Comparison of ENCODE assay signal across 10 cellular contexts in genomic region chr3:122941233-122942206, GRCh38.
A peak's percentile ranks its signal among the peaks of the same experiment; 100 is the strongest.
DNase-seq lines count a peak whose midpoint lies in the region; ATAC-seq and TF ChIP-seq lines count a peak whose summit lies in the region.
"Had no signal": no experiment of that assay in that cellular context is flagged by ENCODE, and none has a peak within 500 bp of the region (broad histone marks: within the 10 kb centered on the region; RNA-seq: fewer than 3 reads in every experiment).

No MANE protein-coding gene starts in this region.

- H3K4me3 Mint-ChIP-seq in stimulated activated naive CD8-positive, alpha-beta T cell treated with anti-CD3 and anti-CD28 coated beads, Interleukin-15, amount 100 ng/mL, for 72 hours = no peak overlapping the region
- H3K4me3 Mint-ChIP-seq: CD4-positive, CD25-positive, alpha-beta regulatory T cell had no signal

- H3K27me3 Mint-ChIP-seq in stimulated activated naive CD8-positive, alpha-beta T cell treated with anti-CD3 and anti-CD28 coated beads, Interleukin-15, amount 100 ng/mL, for 72 hours = peaks cover 13% of the 10 kb centered on the region

- H3K4me1 Mint-ChIP-seq in stimulated activated naive CD8-positive, alpha-beta T cell treated with anti-CD3 and anti-CD28 coated beads, Interleukin-15, amount 100 ng/mL, for 72 hours = peaks cover 6% of the 10 kb centered on the region
- H3K4me1 Mint-ChIP-seq: CD4-positive, CD25-positive, alpha-beta regulatory T cell had no signal

- DNase-seq in stimulated activated naive CD8-positive, alpha-beta T cell treated with anti-CD3 and anti-CD28 coated beads, Interleukin-15, amount 100 ng/mL, for 72 hours = no peak
- DNase-seq in stimulated activated naive CD8-positive, alpha-beta T cell treated with anti-CD3 and anti-CD28 coated beads, Interleukin-15, Interleukin-2, amounts not matched to agents 100 U/mL and 50 U/mL, for 24 hours = no peak
- DNase-seq in fibroblast of peridontal ligament (ENCODE audit: extremely low read depth) = peak; percentile 2
- no peak for DNase-seq in anterior cingulate cortex (lab: John Stamatoyannopoulos, UW)
- DNase-seq: T-helper 1 cell had no signal

- peak; percentile 45 for ATAC-seq in stimulated activated naive CD8-positive, alpha-beta T cell treated with anti-CD3 and anti-CD28 coated beads, Interleukin-15, amount 100 ng/mL, for 72 hours
- ATAC-seq in stimulated activated naive CD8-positive, alpha-beta T cell treated with anti-CD3 and anti-CD28 coated beads, Interleukin-15, Interleukin-2, amounts not matched to agents 100 U/mL and 50 U/mL, for 24 hours = no peak
- peak; percentile 38; the same call in 2 of the 3 replicates for ATAC-seq in SK-N-SH treated with all-trans-retinoic acid at 6 μM for 48 hours
- no peak for ATAC-seq in HG02885 (IDR thresholded peaks at IDR 0.05; ENCODE audit: poor library complexity, unreplicated experiment)
- no peak for ATAC-seq in HG03175 (IDR thresholded peaks at IDR 0.05; ENCODE audit: unreplicated experiment)
- ATAC-seq in GM18858 (IDR thresholded peaks at IDR 0.05; ENCODE audit: unreplicated experiment) = no peak

- no peaks in the 10 kb centered on the region for H3K9me3 Mint-ChIP-seq in stimulated activated naive CD8-positive, alpha-beta T cell treated with anti-CD3 and anti-CD28 coated beads, Interleukin-15, amount 100 ng/mL, for 72 hours
- H3K9me3 Mint-ChIP-seq: CD4-positive, CD25-positive, alpha-beta regulatory T cell had no signal

- H3K27ac Mint-ChIP-seq in stimulated activated naive CD8-positive, alpha-beta T cell treated with anti-CD3 and anti-CD28 coated beads, Interleukin-15, amount 100 ng/mL, for 72 hours = no peak overlapping the region
- H3K27ac Mint-ChIP-seq: CD4-positive, CD25-positive, alpha-beta regulatory T cell had no signal

TF ChIP-seq in SK-N-SH treated with all-trans-retinoic acid at 6 μM for 48 hours, 23 proteins besides CTCF, POLR2A, EP300 and RAD21:
- TF ChIP-seq ZFP3 (CRISPR knock-in tag; IDR thresholded peaks at IDR 0.05) = no peak
- TF ChIP-seq ARNTL (CRISPR knock-in tag; IDR thresholded peaks at IDR 0.05; ENCODE audit: borderline replicate concordance, low read depth) = no peak
- no peak for TF ChIP-seq ESRRG (CRISPR knock-in tag; IDR thresholded peaks at IDR 0.05)
- no peak for TF ChIP-seq ZNF8 (CRISPR knock-in tag; IDR thresholded peaks at IDR 0.05)
- TF ChIP-seq ZNF565 (CRISPR knock-in tag; conservative IDR thresholded peaks at IDR 0.05; ENCODE audit: low read depth) = no peak
- TF ChIP-seq ZNF70 (CRISPR knock-in tag; IDR thresholded peaks at IDR 0.05) = no peak
- TF ChIP-seq POU6F1 (CRISPR knock-in tag; IDR thresholded peaks at IDR 0.05; ENCODE audit: borderline replicate concordance, low read depth) = no peak
- no peak for TF ChIP-seq TOX (CRISPR knock-in tag; IDR thresholded peaks at IDR 0.05; ENCODE audit: borderline replicate concordance)
- TF ChIP-seq CSRNP3 (CRISPR knock-in tag; IDR thresholded peaks at IDR 0.05) = no peak
- no peak for TF ChIP-seq BACH2 (CRISPR knock-in tag; IDR thresholded peaks at IDR 0.05; ENCODE audit: borderline replicate concordance)

Comparison
In these comparisons a context has a peak if more than half of its experiments do, and no peak if none do; other contexts are left out.
1. ATAC-seq: peak in stimulated activated naive CD8-positive, alpha-beta T cell treated with anti-CD3 and anti-CD28 coated beads, Interleukin-15, amount 100 ng/mL, for 72 hours (single experiment) and SK-N-SH treated with all-trans-retinoic acid at 6 μM for 48 hours (single experiment); none in stimulated activated naive CD8-positive, alpha-beta T cell treated with anti-CD3 and anti-CD28 coated beads, Interleukin-15, Interleukin-2, amounts not matched to agents 100 U/mL and 50 U/mL, for 24 hours (single experiment), HG02885 (single experiment), HG03175 (single experiment) and GM18858 (single experiment).